Comparison of ENCODE assay signal across 1 cellular context in the genomic region with DNA sequence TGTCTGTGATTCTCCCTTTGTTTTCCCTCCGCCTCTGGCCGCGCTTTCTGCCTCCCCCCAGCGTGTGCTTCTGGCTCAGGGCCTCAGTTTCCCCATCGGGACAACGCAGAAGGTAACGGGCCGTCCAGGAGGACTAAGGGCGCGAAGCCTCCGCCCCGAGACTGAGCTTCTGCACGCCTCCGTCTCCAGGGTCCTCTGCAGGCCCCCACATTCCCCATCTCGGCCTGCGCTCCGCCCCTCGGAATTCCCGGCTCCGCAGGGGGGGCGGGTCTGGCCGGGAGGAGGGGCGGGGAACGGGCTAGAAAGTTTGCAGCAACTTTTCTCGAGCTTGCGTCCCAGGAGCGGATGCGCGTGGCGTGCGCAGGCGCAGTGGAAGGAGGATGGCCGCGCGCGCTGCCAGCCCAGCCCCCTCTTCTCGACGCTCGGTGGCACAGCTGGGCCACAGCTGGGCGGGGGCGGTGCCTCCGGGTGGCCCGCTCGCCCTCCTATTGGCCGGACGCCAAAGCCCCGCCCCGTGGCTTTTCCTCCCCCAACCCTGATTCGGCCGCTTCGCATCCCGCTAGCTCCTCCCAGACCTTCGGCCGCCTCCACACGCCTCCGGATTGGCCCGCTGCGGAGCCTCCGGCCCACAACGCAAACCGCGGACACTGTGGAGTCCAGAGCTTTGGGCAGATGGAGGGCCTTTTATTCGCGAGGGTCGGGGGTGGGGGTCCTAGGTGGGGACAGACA.
TF ChIP-seq lines count a peak whose summit lies in the region.

A gene (minus strand): TSS at position 199 of the 729 bp plus-strand sequence. CDS start 408 bp downstream, outside the sequence.

TF ChIP-seq in WTC11, 78 proteins besides CTCF, POLR2A, EP300 and RAD21 (continued from another document and continues in another):
- TF ChIP-seq, protein P1, sequence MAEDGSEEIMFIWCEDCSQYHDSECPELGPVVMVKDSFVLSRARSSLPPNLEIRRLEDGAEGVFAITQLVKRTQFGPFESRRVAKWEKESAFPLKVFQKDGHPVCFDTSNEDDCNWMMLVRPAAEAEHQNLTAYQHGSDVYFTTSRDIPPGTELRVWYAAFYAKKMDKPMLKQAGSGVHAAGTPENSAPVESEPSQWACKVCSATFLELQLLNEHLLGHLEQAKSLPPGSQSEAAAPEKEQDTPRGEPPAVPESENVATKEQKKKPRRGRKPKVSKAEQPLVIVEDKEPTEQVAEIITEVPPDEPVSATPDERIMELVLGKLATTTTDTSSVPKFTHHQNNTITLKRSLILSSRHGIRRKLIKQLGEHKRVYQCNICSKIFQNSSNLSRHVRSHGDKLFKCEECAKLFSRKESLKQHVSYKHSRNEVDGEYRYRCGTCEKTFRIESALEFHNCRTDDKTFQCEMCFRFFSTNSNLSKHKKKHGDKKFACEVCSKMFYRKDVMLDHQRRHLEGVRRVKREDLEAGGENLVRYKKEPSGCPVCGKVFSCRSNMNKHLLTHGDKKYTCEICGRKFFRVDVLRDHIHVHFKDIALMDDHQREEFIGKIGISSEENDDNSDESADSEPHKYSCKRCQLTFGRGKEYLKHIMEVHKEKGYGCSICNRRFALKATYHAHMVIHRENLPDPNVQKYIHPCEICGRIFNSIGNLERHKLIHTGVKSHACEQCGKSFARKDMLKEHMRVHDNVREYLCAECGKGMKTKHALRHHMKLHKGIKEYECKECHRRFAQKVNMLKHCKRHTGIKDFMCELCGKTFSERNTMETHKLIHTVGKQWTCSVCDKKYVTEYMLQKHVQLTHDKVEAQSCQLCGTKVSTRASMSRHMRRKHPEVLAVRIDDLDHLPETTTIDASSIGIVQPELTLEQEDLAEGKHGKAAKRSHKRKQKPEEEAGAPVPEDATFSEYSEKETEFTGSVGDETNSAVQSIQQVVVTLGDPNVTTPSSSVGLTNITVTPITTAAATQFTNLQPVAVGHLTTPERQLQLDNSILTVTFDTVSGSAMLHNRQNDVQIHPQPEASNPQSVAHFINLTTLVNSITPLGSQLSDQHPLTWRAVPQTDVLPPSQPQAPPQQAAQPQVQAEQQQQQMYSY (CRISPR knock-in tag; IDR thresholded peaks at IDR 0.05): peak; percentile 42; the same call in 1 of the 2 replicates
- TF ChIP-seq, protein P2, sequence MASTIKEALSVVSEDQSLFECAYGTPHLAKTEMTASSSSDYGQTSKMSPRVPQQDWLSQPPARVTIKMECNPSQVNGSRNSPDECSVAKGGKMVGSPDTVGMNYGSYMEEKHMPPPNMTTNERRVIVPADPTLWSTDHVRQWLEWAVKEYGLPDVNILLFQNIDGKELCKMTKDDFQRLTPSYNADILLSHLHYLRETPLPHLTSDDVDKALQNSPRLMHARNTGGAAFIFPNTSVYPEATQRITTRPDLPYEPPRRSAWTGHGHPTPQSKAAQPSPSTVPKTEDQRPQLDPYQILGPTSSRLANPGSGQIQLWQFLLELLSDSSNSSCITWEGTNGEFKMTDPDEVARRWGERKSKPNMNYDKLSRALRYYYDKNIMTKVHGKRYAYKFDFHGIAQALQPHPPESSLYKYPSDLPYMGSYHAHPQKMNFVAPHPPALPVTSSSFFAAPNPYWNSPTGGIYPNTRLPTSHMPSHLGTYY (CRISPR knock-in tag; IDR thresholded peaks at IDR 0.05): no peak
- TF ChIP-seq, protein P3, sequence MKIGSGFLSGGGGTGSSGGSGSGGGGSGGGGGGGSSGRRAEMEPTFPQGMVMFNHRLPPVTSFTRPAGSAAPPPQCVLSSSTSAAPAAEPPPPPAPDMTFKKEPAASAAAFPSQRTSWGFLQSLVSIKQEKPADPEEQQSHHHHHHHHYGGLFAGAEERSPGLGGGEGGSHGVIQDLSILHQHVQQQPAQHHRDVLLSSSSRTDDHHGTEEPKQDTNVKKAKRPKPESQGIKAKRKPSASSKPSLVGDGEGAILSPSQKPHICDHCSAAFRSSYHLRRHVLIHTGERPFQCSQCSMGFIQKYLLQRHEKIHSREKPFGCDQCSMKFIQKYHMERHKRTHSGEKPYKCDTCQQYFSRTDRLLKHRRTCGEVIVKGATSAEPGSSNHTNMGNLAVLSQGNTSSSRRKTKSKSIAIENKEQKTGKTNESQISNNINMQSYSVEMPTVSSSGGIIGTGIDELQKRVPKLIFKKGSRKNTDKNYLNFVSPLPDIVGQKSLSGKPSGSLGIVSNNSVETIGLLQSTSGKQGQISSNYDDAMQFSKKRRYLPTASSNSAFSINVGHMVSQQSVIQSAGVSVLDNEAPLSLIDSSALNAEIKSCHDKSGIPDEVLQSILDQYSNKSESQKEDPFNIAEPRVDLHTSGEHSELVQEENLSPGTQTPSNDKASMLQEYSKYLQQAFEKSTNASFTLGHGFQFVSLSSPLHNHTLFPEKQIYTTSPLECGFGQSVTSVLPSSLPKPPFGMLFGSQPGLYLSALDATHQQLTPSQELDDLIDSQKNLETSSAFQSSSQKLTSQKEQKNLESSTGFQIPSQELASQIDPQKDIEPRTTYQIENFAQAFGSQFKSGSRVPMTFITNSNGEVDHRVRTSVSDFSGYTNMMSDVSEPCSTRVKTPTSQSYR (CRISPR knock-in tag; IDR thresholded peaks at IDR 0.05): no peak; the same call in none of the 2 replicates
- no peak; the same call in 1 of the 2 replicates for TF ChIP-seq JUN (CRISPR knock-in tag; IDR thresholded peaks at IDR 0.05)
- TF ChIP-seq GRHL2 (CRISPR knock-in tag; IDR thresholded peaks at IDR 0.05; ENCODE audit: insufficient replicate concordance, severe bottlenecking): no peak
- TF ChIP-seq SMAD3 (CRISPR knock-in tag; IDR thresholded peaks at IDR 0.05; ENCODE audit: borderline replicate concordance): peak; percentile 26; the same call in 1 of the 2 replicates
- no peak for TF ChIP-seq ZNF396 (CRISPR knock-in tag; IDR thresholded peaks at IDR 0.05; ENCODE audit: borderline replicate concordance)
- TF ChIP-seq ZNF232 (CRISPR knock-in tag; IDR thresholded peaks at IDR 0.05): 0 out of 2 replicates have a peak, but pooled peaks have one; percentile 6
- TF ChIP-seq, protein P4, sequence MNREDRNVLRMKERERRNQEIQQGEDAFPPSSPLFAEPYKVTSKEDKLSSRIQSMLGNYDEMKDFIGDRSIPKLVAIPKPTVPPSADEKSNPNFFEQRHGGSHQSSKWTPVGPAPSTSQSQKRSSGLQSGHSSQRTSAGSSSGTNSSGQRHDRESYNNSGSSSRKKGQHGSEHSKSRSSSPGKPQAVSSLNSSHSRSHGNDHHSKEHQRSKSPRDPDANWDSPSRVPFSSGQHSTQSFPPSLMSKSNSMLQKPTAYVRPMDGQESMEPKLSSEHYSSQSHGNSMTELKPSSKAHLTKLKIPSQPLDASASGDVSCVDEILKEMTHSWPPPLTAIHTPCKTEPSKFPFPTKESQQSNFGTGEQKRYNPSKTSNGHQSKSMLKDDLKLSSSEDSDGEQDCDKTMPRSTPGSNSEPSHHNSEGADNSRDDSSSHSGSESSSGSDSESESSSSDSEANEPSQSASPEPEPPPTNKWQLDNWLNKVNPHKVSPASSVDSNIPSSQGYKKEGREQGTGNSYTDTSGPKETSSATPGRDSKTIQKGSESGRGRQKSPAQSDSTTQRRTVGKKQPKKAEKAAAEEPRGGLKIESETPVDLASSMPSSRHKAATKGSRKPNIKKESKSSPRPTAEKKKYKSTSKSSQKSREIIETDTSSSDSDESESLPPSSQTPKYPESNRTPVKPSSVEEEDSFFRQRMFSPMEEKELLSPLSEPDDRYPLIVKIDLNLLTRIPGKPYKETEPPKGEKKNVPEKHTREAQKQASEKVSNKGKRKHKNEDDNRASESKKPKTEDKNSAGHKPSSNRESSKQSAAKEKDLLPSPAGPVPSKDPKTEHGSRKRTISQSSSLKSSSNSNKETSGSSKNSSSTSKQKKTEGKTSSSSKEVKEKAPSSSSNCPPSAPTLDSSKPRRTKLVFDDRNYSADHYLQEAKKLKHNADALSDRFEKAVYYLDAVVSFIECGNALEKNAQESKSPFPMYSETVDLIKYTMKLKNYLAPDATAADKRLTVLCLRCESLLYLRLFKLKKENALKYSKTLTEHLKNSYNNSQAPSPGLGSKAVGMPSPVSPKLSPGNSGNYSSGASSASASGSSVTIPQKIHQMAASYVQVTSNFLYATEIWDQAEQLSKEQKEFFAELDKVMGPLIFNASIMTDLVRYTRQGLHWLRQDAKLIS (CRISPR knock-in tag; IDR thresholded peaks at IDR 0.05; ENCODE audit: borderline replicate concordance): no peak; the same call in 1 of the 2 replicates
- TF ChIP-seq, protein P5, sequence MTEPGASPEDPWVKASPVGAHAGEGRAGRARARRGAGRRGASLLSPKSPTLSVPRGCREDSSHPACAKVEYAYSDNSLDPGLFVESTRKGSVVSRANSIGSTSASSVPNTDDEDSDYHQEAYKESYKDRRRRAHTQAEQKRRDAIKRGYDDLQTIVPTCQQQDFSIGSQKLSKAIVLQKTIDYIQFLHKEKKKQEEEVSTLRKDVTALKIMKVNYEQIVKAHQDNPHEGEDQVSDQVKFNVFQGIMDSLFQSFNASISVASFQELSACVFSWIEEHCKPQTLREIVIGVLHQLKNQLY (CRISPR knock-in tag; IDR thresholded peaks at IDR 0.05): no peak
- peak; percentile 87 for TF ChIP-seq GABPB1 (CRISPR knock-in tag; IDR thresholded peaks at IDR 0.05)
- TF ChIP-seq NR1H2 (CRISPR knock-in tag; IDR thresholded peaks at IDR 0.05): no peak
- 0 out of 2 replicates have a peak, but pooled peaks have one; percentile 41 for TF ChIP-seq CBFB (CRISPR knock-in tag; IDR thresholded peaks at IDR 0.05; ENCODE audit: low read depth)
- no peak for TF ChIP-seq RORB (CRISPR knock-in tag; IDR thresholded peaks at IDR 0.05)
- TF ChIP-seq FOXJ3 (CRISPR knock-in tag; IDR thresholded peaks at IDR 0.05; ENCODE audit: borderline replicate concordance): no peak
- TF ChIP-seq, protein P6, sequence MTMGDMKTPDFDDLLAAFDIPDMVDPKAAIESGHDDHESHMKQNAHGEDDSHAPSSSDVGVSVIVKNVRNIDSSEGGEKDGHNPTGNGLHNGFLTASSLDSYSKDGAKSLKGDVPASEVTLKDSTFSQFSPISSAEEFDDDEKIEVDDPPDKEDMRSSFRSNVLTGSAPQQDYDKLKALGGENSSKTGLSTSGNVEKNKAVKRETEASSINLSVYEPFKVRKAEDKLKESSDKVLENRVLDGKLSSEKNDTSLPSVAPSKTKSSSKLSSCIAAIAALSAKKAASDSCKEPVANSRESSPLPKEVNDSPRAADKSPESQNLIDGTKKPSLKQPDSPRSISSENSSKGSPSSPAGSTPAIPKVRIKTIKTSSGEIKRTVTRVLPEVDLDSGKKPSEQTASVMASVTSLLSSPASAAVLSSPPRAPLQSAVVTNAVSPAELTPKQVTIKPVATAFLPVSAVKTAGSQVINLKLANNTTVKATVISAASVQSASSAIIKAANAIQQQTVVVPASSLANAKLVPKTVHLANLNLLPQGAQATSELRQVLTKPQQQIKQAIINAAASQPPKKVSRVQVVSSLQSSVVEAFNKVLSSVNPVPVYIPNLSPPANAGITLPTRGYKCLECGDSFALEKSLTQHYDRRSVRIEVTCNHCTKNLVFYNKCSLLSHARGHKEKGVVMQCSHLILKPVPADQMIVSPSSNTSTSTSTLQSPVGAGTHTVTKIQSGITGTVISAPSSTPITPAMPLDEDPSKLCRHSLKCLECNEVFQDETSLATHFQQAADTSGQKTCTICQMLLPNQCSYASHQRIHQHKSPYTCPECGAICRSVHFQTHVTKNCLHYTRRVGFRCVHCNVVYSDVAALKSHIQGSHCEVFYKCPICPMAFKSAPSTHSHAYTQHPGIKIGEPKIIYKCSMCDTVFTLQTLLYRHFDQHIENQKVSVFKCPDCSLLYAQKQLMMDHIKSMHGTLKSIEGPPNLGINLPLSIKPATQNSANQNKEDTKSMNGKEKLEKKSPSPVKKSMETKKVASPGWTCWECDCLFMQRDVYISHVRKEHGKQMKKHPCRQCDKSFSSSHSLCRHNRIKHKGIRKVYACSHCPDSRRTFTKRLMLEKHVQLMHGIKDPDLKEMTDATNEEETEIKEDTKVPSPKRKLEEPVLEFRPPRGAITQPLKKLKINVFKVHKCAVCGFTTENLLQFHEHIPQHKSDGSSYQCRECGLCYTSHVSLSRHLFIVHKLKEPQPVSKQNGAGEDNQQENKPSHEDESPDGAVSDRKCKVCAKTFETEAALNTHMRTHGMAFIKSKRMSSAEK (CRISPR knock-in tag; IDR thresholded peaks at IDR 0.05; ENCODE audit: borderline replicate concordance): no peak
- TF ChIP-seq, protein P7, sequence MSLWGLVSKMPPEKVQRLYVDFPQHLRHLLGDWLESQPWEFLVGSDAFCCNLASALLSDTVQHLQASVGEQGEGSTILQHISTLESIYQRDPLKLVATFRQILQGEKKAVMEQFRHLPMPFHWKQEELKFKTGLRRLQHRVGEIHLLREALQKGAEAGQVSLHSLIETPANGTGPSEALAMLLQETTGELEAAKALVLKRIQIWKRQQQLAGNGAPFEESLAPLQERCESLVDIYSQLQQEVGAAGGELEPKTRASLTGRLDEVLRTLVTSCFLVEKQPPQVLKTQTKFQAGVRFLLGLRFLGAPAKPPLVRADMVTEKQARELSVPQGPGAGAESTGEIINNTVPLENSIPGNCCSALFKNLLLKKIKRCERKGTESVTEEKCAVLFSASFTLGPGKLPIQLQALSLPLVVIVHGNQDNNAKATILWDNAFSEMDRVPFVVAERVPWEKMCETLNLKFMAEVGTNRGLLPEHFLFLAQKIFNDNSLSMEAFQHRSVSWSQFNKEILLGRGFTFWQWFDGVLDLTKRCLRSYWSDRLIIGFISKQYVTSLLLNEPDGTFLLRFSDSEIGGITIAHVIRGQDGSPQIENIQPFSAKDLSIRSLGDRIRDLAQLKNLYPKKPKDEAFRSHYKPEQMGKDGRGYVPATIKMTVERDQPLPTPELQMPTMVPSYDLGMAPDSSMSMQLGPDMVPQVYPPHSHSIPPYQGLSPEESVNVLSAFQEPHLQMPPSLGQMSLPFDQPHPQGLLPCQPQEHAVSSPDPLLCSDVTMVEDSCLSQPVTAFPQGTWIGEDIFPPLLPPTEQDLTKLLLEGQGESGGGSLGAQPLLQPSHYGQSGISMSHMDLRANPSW (CRISPR knock-in tag; conservative IDR thresholded peaks at IDR 0.05; ENCODE audit: low read depth): no peak
- TF ChIP-seq, protein P8, sequence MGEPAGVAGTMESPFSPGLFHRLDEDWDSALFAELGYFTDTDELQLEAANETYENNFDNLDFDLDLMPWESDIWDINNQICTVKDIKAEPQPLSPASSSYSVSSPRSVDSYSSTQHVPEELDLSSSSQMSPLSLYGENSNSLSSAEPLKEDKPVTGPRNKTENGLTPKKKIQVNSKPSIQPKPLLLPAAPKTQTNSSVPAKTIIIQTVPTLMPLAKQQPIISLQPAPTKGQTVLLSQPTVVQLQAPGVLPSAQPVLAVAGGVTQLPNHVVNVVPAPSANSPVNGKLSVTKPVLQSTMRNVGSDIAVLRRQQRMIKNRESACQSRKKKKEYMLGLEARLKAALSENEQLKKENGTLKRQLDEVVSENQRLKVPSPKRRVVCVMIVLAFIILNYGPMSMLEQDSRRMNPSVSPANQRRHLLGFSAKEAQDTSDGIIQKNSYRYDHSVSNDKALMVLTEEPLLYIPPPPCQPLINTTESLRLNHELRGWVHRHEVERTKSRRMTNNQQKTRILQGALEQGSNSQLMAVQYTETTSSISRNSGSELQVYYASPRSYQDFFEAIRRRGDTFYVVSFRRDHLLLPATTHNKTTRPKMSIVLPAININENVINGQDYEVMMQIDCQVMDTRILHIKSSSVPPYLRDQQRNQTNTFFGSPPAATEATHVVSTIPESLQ (CRISPR knock-in tag; IDR thresholded peaks at IDR 0.05): no peak
- no peak; the same call in 1 of the 2 replicates for TF ChIP-seq CREB1 (CRISPR knock-in tag; IDR thresholded peaks at IDR 0.05)
- TF ChIP-seq, protein P9, sequence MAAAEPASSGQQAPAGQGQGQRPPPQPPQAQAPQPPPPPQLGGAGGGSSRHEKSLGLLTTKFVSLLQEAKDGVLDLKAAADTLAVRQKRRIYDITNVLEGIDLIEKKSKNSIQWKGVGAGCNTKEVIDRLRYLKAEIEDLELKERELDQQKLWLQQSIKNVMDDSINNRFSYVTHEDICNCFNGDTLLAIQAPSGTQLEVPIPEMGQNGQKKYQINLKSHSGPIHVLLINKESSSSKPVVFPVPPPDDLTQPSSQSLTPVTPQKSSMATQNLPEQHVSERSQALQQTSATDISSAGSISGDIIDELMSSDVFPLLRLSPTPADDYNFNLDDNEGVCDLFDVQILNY (CRISPR knock-in tag; IDR thresholded peaks at IDR 0.05): peak; percentile 84
- no peak for TF ChIP-seq TCF7 (CRISPR knock-in tag; IDR thresholded peaks at IDR 0.05; ENCODE audit: low read depth)
